Comparison of ENCODE assay signal across 30 cellular contexts in genomic region chr2:206462240-206462854, GRCh38. TPM values are rescaled to one million over a fixed set of nuclear protein-coding genes. Genes with fewer than 3 reads are reported as not detected.
DNase-seq lines count a peak whose midpoint lies in the region; ATAC-seq and TF ChIP-seq lines count a peak whose summit lies in the region.
"Had no signal": no experiment of that assay in that cellular context is flagged by ENCODE, and none has a peak within 500 bp of the region (broad histone marks: within the 10 kb centered on the region; RNA-seq: fewer than 3 reads in every experiment).

No MANE protein-coding gene starts in this region.

- H2AFZ ChIP-seq in GM23338: no peak overlapping the region

- H3K4me3 Mint-ChIP-seq in GM23338: peak overlapping the region; percentile 30
- H3K4me3 Mint-ChIP-seq in naive thymus-derived CD4-positive, alpha-beta T cell: no peak overlapping the region
- H3K4me3 Mint-ChIP-seq in progenitor cell of endocrine pancreas (ENCODE audit: low read depth): no peak overlapping the region
- H3K4me3 Mint-ChIP-seq: activated naive CD8-positive, alpha-beta T cell treated with anti-CD3 and anti-CD28 coated beads, Interleukin-2, amount 50 U/mL, for 24 hours; activated T-cell treated with anti-CD3 and anti-CD28 coated beads, Interleukin-2, amount 50 U/mL, for 72 hours; central memory CD8-positive, alpha-beta T cell; effector memory CD8-positive, alpha-beta T cell; immature natural killer cell; stimulated activated naive CD8-positive, alpha-beta T cell treated with anti-CD3 and anti-CD28 coated beads, Interleukin-15, Interleukin-2, amounts not matched to agents 100 ng/mL and 50 ng/mL, for 24 hours had no signal

- CTCF ChIA-PET in naive thymus-derived CD4-positive, alpha-beta T cell (lab: Charles Lee): no interaction called here

- 26 to 35% methylated on average over 6 of the region's 6 CpGs for WGBS in heart right ventricle, 2 donors

- H3F3A ChIP-seq in GM23338 (replicated peaks; ENCODE audit: low read depth): peaks cover 3% of the 10 kb centered on the region; the same call in 1 of the 2 replicates

- peaks cover 18% of the 10 kb centered on the region for H3K9me3 ChIP-seq in NT2/D1 (ENCODE audit: insufficient read depth, low read length)
- H3K9me3 ChIP-seq in heart right ventricle: peaks cover 0 to 9% (median 5%) of the 10 kb centered on the region in 11 donors
- H3K9me3 ChIP-seq in naive thymus-derived CD4-positive, alpha-beta T cell (ENCODE audit: control insufficient read depth in 2 of 3, low read length in 3 of 3): no peaks in the 10 kb centered on the region
- H3K9me3 ChIP-seq: thoracic aorta had no signal

- H4K20me1 ChIP-seq in GM23338 (replicated peaks; ENCODE audit: insufficient read depth): no peaks in the 10 kb centered on the region

- H3K27me3 ChIP-seq in GM23338 (ENCODE audit: insufficient read depth) (no peaks in the 10 kb centered on the region), NT2/D1 (ENCODE audit: insufficient read depth, insufficient read length) (no peaks in the 10 kb centered on the region), heart right ventricle (no peaks in the 10 kb centered on the region)
- H3K27me3 ChIP-seq in naive thymus-derived CD4-positive, alpha-beta T cell (ENCODE audit: control insufficient read depth in 2 of 2, insufficient read depth in 2 of 2, low read length in 2 of 2): no peaks in the 10 kb centered on the region

- POLR2A ChIA-PET in naive thymus-derived CD4-positive, alpha-beta T cell (lab: Charles Lee): no interaction called here

- DNase-seq in GM23338 (ENCODE audit: low spot score) (peak; percentile 71), NT2/D1 (ENCODE audit: low read depth, low spot score) (peak; percentile 80), heart right ventricle (no peak), iPS-NIHi11 (ENCODE audit: low spot score) (peak; percentile 83), NCI-H446 (lab: John Stamatoyannopoulos, UW) (no peak), progenitor cell of endocrine pancreas (ENCODE audit: low spot score, unreplicated experiment) (no peak)
- DNase-seq in naive thymus-derived CD4-positive, alpha-beta T cell: no peak
- DNase-seq: activated CD4-positive, alpha-beta T cell treated with anti-CD3 and anti-CD28 coated beads, Interleukin-2, amount 50 U/mL, for 4 hours; activated CD4-positive, CD25-positive, alpha-beta regulatory T cell; activated naive CD4-positive, alpha-beta T cell; activated naive CD8-positive, alpha-beta T cell treated with anti-CD3 and anti-CD28 coated beads, Interleukin-2, amount 50 U/mL, for 24 hours; activated T-cell treated with anti-CD3 and anti-CD28 coated beads, Interleukin-2, amount 50 U/mL, for 72 hours; Calu3; DMS79; effector memory CD8-positive, alpha-beta T cell; GDM1; glutamatergic neuron; immature natural killer cell; IMR-90; left colon; NCI-H1436; NCI-H2081; NCI-H345; RPMI8226; stimulated activated CD8-positive, alpha-beta memory T cell treated with anti-CD3 and anti-CD28 coated beads, Interleukin-4, amount 100 ng/mL, for 48 hours had no signal

- H3K9me3 Mint-ChIP-seq in GM23338 (peaks cover 14% of the 10 kb centered on the region; the same call in 2 of the 3 replicates), progenitor cell of endocrine pancreas (ENCODE audit: low read depth) (peaks cover 4% of the 10 kb centered on the region)
- H3K9me3 Mint-ChIP-seq in naive thymus-derived CD4-positive, alpha-beta T cell: peaks cover 0 to 19% (median 3%) of the 10 kb centered on the region in 11 donors
- H3K9me3 Mint-ChIP-seq: activated naive CD8-positive, alpha-beta T cell treated with anti-CD3 and anti-CD28 coated beads, Interleukin-2, amount 50 U/mL, for 24 hours; central memory CD8-positive, alpha-beta T cell had no signal

- peak overlapping the region; percentile 25; the same call in 1 of the 2 replicates for H3K27ac Mint-ChIP-seq in GM23338
- no peak overlapping the region for H3K27ac Mint-ChIP-seq in naive thymus-derived CD4-positive, alpha-beta T cell
- no peak overlapping the region for H3K27ac Mint-ChIP-seq in progenitor cell of endocrine pancreas
- H3K27ac Mint-ChIP-seq: activated naive CD8-positive, alpha-beta T cell treated with anti-CD3 and anti-CD28 coated beads, Interleukin-2, amount 50 U/mL, for 24 hours; activated T-cell treated with anti-CD3 and anti-CD28 coated beads, Interleukin-2, amount 50 U/mL, for 72 hours; effector memory CD8-positive, alpha-beta T cell; immature natural killer cell; stimulated activated naive CD8-positive, alpha-beta T cell treated with anti-CD3 and anti-CD28 coated beads, Interleukin-15, Interleukin-2, amounts not matched to agents 100 ng/mL and 50 ng/mL, for 24 hours had no signal

- H3K4me1 ChIP-seq in GM23338 (ENCODE audit: insufficient read depth) (peaks cover 14% of the 10 kb centered on the region), NT2/D1 (ENCODE audit: insufficient read depth, insufficient read length) (peaks cover 8% of the 10 kb centered on the region), heart right ventricle (peaks cover 0 to 29% (median 4%) of the 10 kb centered on the region in 9 donors)
- no peaks in the 10 kb centered on the region for H3K4me1 ChIP-seq in naive thymus-derived CD4-positive, alpha-beta T cell (ENCODE audit: control insufficient read depth in 2 of 2, insufficient read depth in 2 of 2, low read length in 2 of 2)

- H3K9ac ChIP-seq in NT2/D1 (ENCODE audit: insufficient read length, low read depth): no peak overlapping the region

- no peaks in the 10 kb centered on the region for H3K79me2 ChIP-seq in GM23338 (replicated peaks; ENCODE audit: insufficient read depth)

- peak; percentile 97 for ATAC-seq in GM23338
- peak in 3 of 8 donors; percentile 38 to 62 (median 39) for ATAC-seq in heart right ventricle
- ATAC-seq in GM18867 (IDR thresholded peaks at IDR 0.05; ENCODE audit: unreplicated experiment): no peak
- ATAC-seq in naive thymus-derived CD4-positive, alpha-beta T cell: no peak
- ATAC-seq: activated naive CD8-positive, alpha-beta T cell treated with anti-CD3 and anti-CD28 coated beads, Interleukin-2, amount 50 U/mL, for 24 hours; activated T-cell treated with anti-CD3 and anti-CD28 coated beads, Interleukin-2, amount 50 U/mL, for 72 hours; effector memory CD8-positive, alpha-beta T cell; left colon; sciatic nerve had no signal

- H3K4me3 ChIP-seq in GM23338: peak overlapping the region; percentile 11; the same call in 1 of the 2 replicates
- no peak overlapping the region for H3K4me3 ChIP-seq in NT2/D1 (ENCODE audit: insufficient read length, low read depth)
- H3K4me3 ChIP-seq in heart right ventricle: peak overlapping the region in 1 of 10 donors; percentile 5
- no peak overlapping the region for H3K4me3 ChIP-seq in naive thymus-derived CD4-positive, alpha-beta T cell (ENCODE audit: low read length)
- H3K4me3 ChIP-seq: thoracic aorta had no signal

- no peak for TF ChIP-seq CTCF in GM23338 (conservative IDR thresholded peaks at IDR 0.05; ENCODE audit: low read depth in 2 of 2)
- no peak for TF ChIP-seq CTCF in heart right ventricle (IDR thresholded peaks at IDR 0.05)
- no peak for TF ChIP-seq CTCF in progenitor cell of endocrine pancreas (IDR thresholded peaks at IDR 0.05; ENCODE audit: unreplicated experiment)

- H3K27me3 Mint-ChIP-seq in GM23338 (ENCODE audit: insufficient read depth, low read depth, poor library complexity) (peaks cover 10% of the 10 kb centered on the region), progenitor cell of endocrine pancreas (no peaks in the 10 kb centered on the region)
- peaks cover 8 to 35% (median 29%) of the 10 kb centered on the region in 5 donors for H3K27me3 Mint-ChIP-seq in naive thymus-derived CD4-positive, alpha-beta T cell

- H3K36me3 Mint-ChIP-seq in GM23338 (ENCODE audit: low read depth) (peaks cover 30% of the 10 kb centered on the region), progenitor cell of endocrine pancreas (ENCODE audit: insufficient read depth) (peaks cover 5% of the 10 kb centered on the region)
- no peaks in the 10 kb centered on the region for H3K36me3 Mint-ChIP-seq in naive thymus-derived CD4-positive, alpha-beta T cell
- H3K36me3 Mint-ChIP-seq: immature natural killer cell had no signal

- no peaks in the 10 kb centered on the region for H3K9me2 ChIP-seq in GM23338 (ENCODE audit: insufficient read depth)

- H3K4me1 Mint-ChIP-seq in GM23338 (peaks cover 21% of the 10 kb centered on the region), progenitor cell of endocrine pancreas (ENCODE audit: low read depth) (peaks cover 2% of the 10 kb centered on the region)
- H3K4me1 Mint-ChIP-seq in naive thymus-derived CD4-positive, alpha-beta T cell: peaks cover 0 to 2% (median 0%) of the 10 kb centered on the region in 7 donors
- H3K4me1 Mint-ChIP-seq: central memory CD8-positive, alpha-beta T cell; immature natural killer cell had no signal

- H3K4me2 ChIP-seq in GM23338: peak overlapping the region; percentile 20

- H3K36me3 ChIP-seq in GM23338 (ENCODE audit: insufficient read depth) (no peaks in the 10 kb centered on the region; the same call in 1 of the 2 replicates), NT2/D1 (ENCODE audit: insufficient read depth, insufficient read length, low read length) (no peaks in the 10 kb centered on the region), heart right ventricle (no peaks in the 10 kb centered on the region)
- H3K36me3 ChIP-seq in naive thymus-derived CD4-positive, alpha-beta T cell (ENCODE audit: control insufficient read depth in 2 of 3, insufficient read depth in 3 of 3, low read length in 3 of 3): no peaks in the 10 kb centered on the region
- H3K36me3 ChIP-seq: thoracic aorta had no signal

- intact Hi-C loops in heart right ventricle (cut with DNase I): no loop called here
- intact Hi-C loops in naive thymus-derived CD4-positive, alpha-beta T cell (cut with micrococcal nuclease): no loop called here

- peak overlapping the region; percentile 18; the same call in 1 of the 2 replicates for H3K27ac ChIP-seq in GM23338 (ENCODE audit: low read depth)
- H3K27ac ChIP-seq in heart right ventricle: peak overlapping the region; percentile 29 to 82 (median 69)
- no peak overlapping the region for H3K27ac ChIP-seq in naive thymus-derived CD4-positive, alpha-beta T cell (ENCODE audit: low read depth, low read length)
- H3K27ac ChIP-seq: thoracic aorta had no signal

TF ChIP-seq in GM23338, 12 proteins besides CTCF, POLR2A, EP300 and RAD21 (continues in another document):
- TF ChIP-seq POLR2AphosphoS5 (IDR thresholded peaks at IDR 0.05; ENCODE audit: low read depth) (no peak), ZNF114 (CRISPR knock-in tag; IDR thresholded peaks at IDR 0.05) (peak; percentile 82; the same call in 1 of the 2 replicates), EZH2 (IDR thresholded peaks at IDR 0.05; ENCODE audit: low read depth, unreplicated experiment) (no peak), ZNF331 (CRISPR knock-in tag; IDR thresholded peaks at IDR 0.05; ENCODE audit: low read depth) (peak; percentile 31; the same call in 1 of the 2 replicates), JUNB (IDR thresholded peaks at IDR 0.05; ENCODE audit: unreplicated experiment) (no peak)

RNA-seq across cellular contexts. Expression of gene ADAM23, which starts 19.0 kb away (rescaled TPM):
- 12.0 and 15.9 TPM in 2 replicates for total RNA-seq in GM23338 (2014; rRNA removed; shearing (Covaris generic))
- polyA plus RNA-seq in GM23338 (2016; fragmentation: Nextera tagmentation; extraction: Ambion mirVana) (9.0 and 11.8 TPM in 2 replicates), heart right ventricle (10 to 100 TPM; 11.9 to 27.4 TPM)
- total RNA-seq in heart right ventricle (100 to 1,000 TPM in 1 of 10 donors, 10 to 100 TPM in 9; 51.0 to 101 (median 72.4) TPM), progenitor cell of endocrine pancreas (16.0 and 19.9 TPM in 2 replicates)
- total RNA-seq in naive thymus-derived CD4-positive, alpha-beta T cell: 1 to 10 TPM in 3 of 5 experiments, under 1 TPM in 2; 0.22 to 5.6 (median 2.5) TPM
- polyA plus RNA-seq in naive thymus-derived CD4-positive, alpha-beta T cell: 1 to 10 TPM in 1 of 2 donors, under 1 TPM in 1; 0.67 to 1.2 TPM
- polyA plus RNA-seq: immature natural killer cell had no signal

Comparison
In these comparisons a context has a peak if more than half of its experiments do, and no peak if none do; other contexts are left out.
1. DNase-seq: peak in GM23338 (single experiment), NT2/D1 (single experiment) and iPS-NIHi11 (single experiment); none in heart right ventricle (0 of 2), NCI-H446 (0 of 2), naive thymus-derived CD4-positive, alpha-beta T cell (0 of 9) and progenitor cell of endocrine pancreas (single experiment).